13 cellular contexts compared by ENCODE assay signal in the genomic region with DNA sequence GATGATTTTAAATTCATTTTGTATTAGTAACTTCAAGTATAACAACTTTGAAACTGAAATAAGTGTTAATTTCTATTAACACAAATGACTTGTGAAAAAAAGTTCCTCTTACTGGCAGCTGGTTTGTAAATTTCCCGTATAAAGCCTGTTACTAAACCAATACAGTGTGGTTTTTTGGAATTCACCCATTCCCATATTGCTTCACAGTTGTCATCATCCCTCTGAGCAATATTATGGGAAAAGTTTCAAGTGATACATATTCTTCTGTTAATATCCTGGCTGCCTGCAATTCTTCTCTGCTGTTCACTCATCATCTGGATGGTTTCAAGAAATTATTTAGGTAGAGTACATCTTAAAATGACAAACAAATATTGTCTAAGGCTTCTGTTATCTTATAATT.
A peak's percentile ranks its signal among the peaks of the same experiment; 100 is the strongest.
DNase-seq lines count a peak whose midpoint lies in the region; TF ChIP-seq lines count a peak whose summit lies in the region.
"Had no signal": no experiment of that assay in that cellular context is flagged by ENCODE, and none has a peak within 500 bp of the region (broad histone marks: within the 10 kb centered on the region; RNA-seq: fewer than 3 reads in every experiment).

No MANE protein-coding gene starts in this region.

- TF ChIP-seq CTCF in choroid plexus epithelial cell (conservative IDR thresholded peaks at IDR 0.05; ENCODE audit: low read depth, low read length), result no peak
- no peak for TF ChIP-seq CTCF in fibroblast of villous mesenchyme (IDR thresholded peaks at IDR 0.05; ENCODE audit: insufficient read depth, low read depth, low read length)
- no peak for TF ChIP-seq CTCF in glutamatergic neuron (IDR thresholded peaks at IDR 0.05; ENCODE audit: partially characterized antibody, unreplicated experiment)

- no peaks in the 10 kb centered on the region for H3K4me1 Mint-ChIP-seq in glutamatergic neuron (ENCODE audit: low read depth, unreplicated experiment)
- H3K4me1 Mint-ChIP-seq: CD8-positive, alpha-beta memory T cell; IgD-negative memory B cell had no signal

- no peak overlapping the region for H3K9ac ChIP-seq in adipocyte (ENCODE audit: low read length)
- H3K9ac ChIP-seq: GM23248 had no signal

- H3K4me1 ChIP-seq in adipocyte (ENCODE audit: control insufficient read depth, insufficient read depth, low read length), result peaks cover 15% of the 10 kb centered on the region
- H3K4me1 ChIP-seq: A549, Caco-2 had no signal

- no peak overlapping the region for H3K27ac Mint-ChIP-seq in glutamatergic neuron (ENCODE audit: unreplicated experiment)
- H3K27ac Mint-ChIP-seq: CD8-positive, alpha-beta memory T cell; IgD-negative memory B cell had no signal

- no peak overlapping the region for H3K4me3 Mint-ChIP-seq in glutamatergic neuron (ENCODE audit: unreplicated experiment)
- H3K4me3 Mint-ChIP-seq: CD8-positive, alpha-beta memory T cell; IgD-negative memory B cell had no signal

- H3K27me3 Mint-ChIP-seq in glutamatergic neuron (ENCODE audit: unreplicated experiment), result peaks cover 2% of the 10 kb centered on the region
- H3K27me3 Mint-ChIP-seq: CD8-positive, alpha-beta memory T cell; IgD-negative memory B cell had no signal

- H3K4me3 ChIP-seq in adipocyte (ENCODE audit: low read length), result peak overlapping the region; percentile 4
- H3K4me3 ChIP-seq in choroid plexus epithelial cell (ENCODE audit: low read depth, low read length), result no peak overlapping the region
- H3K4me3 ChIP-seq in fibroblast of villous mesenchyme (ENCODE audit: low read depth, low read length), result no peak overlapping the region
- H3K4me3 ChIP-seq: A549, GM23248 had no signal

- no peaks in the 10 kb centered on the region for H3K36me3 ChIP-seq in adipocyte (ENCODE audit: control insufficient read depth, insufficient read depth, low read length, severe bottlenecking)

- H3K9me3 Mint-ChIP-seq in glutamatergic neuron (ENCODE audit: unreplicated experiment), result peaks cover 4% of the 10 kb centered on the region

- H3K36me3 Mint-ChIP-seq in glutamatergic neuron (ENCODE audit: unreplicated experiment), result no peaks in the 10 kb centered on the region
- H3K36me3 Mint-ChIP-seq: CD8-positive, alpha-beta memory T cell; IgD-negative memory B cell had no signal

- no peaks in the 10 kb centered on the region for H3K9me3 ChIP-seq in adipocyte (ENCODE audit: control insufficient read depth, low read length)
- H3K9me3 ChIP-seq: A549, Caco-2 had no signal

- DNase-seq in adipocyte (ENCODE audit: low read depth) (no peak), choroid plexus epithelial cell (ENCODE audit: low read depth) (peak; percentile 13), fibroblast of villous mesenchyme (ENCODE audit: low read depth) (peak; percentile 12), stromal cell of bone marrow (ENCODE audit: low read depth) (peak; percentile 60), C1 segment of cervical spinal cord (lab: John Stamatoyannopoulos, UW) (no peak), glutamatergic neuron (no peak), EL (no peak)
- DNase-seq: Caco-2; CD8-positive, alpha-beta memory T cell; DMS53; GM23248 had no signal

- no peaks in the 10 kb centered on the region for H3K27me3 ChIP-seq in adipocyte (replicated peaks; ENCODE audit: control insufficient read depth, insufficient read depth, low read length)

Comparison
In these comparisons a context has a peak if more than half of its experiments do, and no peak if none do; other contexts are left out.
1. DNase-seq: peak in choroid plexus epithelial cell (single experiment), fibroblast of villous mesenchyme (single experiment) and stromal cell of bone marrow (single experiment); none in adipocyte (single experiment), C1 segment of cervical spinal cord (0 of 14), glutamatergic neuron (single experiment) and EL (single experiment).